ENCODE assay signal across 25 cellular contexts in genomic region chr3:195817578-195818135, GRCh38. TPM values are rescaled to one million over a fixed set of nuclear protein-coding genes. Genes with fewer than 3 reads are reported as not detected.
A peak's percentile ranks its signal among the peaks of the same experiment; 100 is the strongest.
DNase-seq lines count a peak whose midpoint lies in the region; ATAC-seq, FAIRE-seq and TF ChIP-seq lines count a peak whose summit lies in the region.
"Had no signal": no experiment of that assay in that cellular context is flagged by ENCODE, and none has a peak within 500 bp of the region (broad histone marks: within the 10 kb centered on the region; RNA-seq: fewer than 3 reads in every experiment).

No MANE protein-coding gene starts in this region.

- no peak for ATAC-seq in GM18909 (IDR thresholded peaks at IDR 0.05; ENCODE audit: poor library complexity, unreplicated experiment)
- ATAC-seq in GM21723 (IDR thresholded peaks at IDR 0.05; ENCODE audit: unreplicated experiment): no peak
- ATAC-seq: GM12878, Panc1 had no signal

- no peak for FAIRE-seq in kidney (lab: Jason Lieb, UNC)
- FAIRE-seq: GM12878, H54 had no signal

- H3K36me3 Mint-ChIP-seq in activated T-helper 1 cell treated with anti-CD3 and anti-CD28 coated beads, Interleukin-12 subunit alpha, Interleukin-12 subunit beta, Interleukin-2, Interleukin-4 antibody, amounts not matched to agents 30 ng/mL and 10 ng/mL and 1 ng/mL, durations not matched to agents 14 hours and 24 hours and 36 hours (ENCODE audit: low read depth): no peaks in the 10 kb centered on the region
- H3K36me3 Mint-ChIP-seq: CD4-positive, CD25-positive, alpha-beta regulatory T cell had no signal

- H3K9me3 Mint-ChIP-seq in activated T-helper 1 cell treated with anti-CD3 and anti-CD28 coated beads, Interleukin-12 subunit alpha, Interleukin-12 subunit beta, Interleukin-2, Interleukin-4 antibody, amounts not matched to agents 30 ng/mL and 10 ng/mL and 1 ng/mL, durations not matched to agents 14 hours and 24 hours and 36 hours: no peaks in the 10 kb centered on the region

- no peak overlapping the region for H3K4me3 ChIP-seq in kidney (ENCODE audit: low read length in 2 of 2)
- H3K4me3 ChIP-seq: GM12878 had no signal

- H3K9ac ChIP-seq in kidney (ENCODE audit: low read length in 2 of 2): no peak overlapping the region

- no peak for TF ChIP-seq CTCF in kidney (IDR thresholded peaks at IDR 0.05; ENCODE audit: borderline replicate concordance, extremely low read depth, insufficient read depth)

- DNase-seq in A172 (ENCODE audit: low spot score) (peak; percentile 38), Daoy (ENCODE audit: low read depth) (peak; percentile 40), kidney (peak; percentile 63), RPMI8226 (no peak), T1000 (lab: John Stamatoyannopoulos, UW) (no peak)
- no peak for DNase-seq in activated T-helper 1 cell treated with anti-CD3 and anti-CD28 coated beads, Interleukin-12 subunit alpha, Interleukin-12 subunit beta, Interleukin-2, Interleukin-4 antibody, amounts not matched to agents 30 ng/mL and 10 ng/mL and 1 ng/mL, durations not matched to agents 14 hours and 24 hours and 36 hours (ENCODE audit: low spot score)
- DNase-seq: COR-L47; DMS 273 treated with DMSO at 0.1 percent for 48 hours; DMS79 treated with DMSO at 0.1 percent for 48 hours; Karpas-422; NCI-H1694; NCI-H2081; NCI-H2171; NCI-H345; NCI-H524; NCI-H774; NK-92 treated with Interleukin-12 subunit alpha and Interleukin-12 subunit beta, amount 100 ng/mL, for 24 hours had no signal

- H3K4me1 ChIP-seq in kidney (ENCODE audit: control insufficient read depth in 1 of 2, insufficient read depth in 1 of 2, low read depth in 1 of 2, low read length in 2 of 2): no peaks in the 10 kb centered on the region

- H3K27me3 Mint-ChIP-seq in activated T-helper 1 cell treated with anti-CD3 and anti-CD28 coated beads, Interleukin-12 subunit alpha, Interleukin-12 subunit beta, Interleukin-2, Interleukin-4 antibody, amounts not matched to agents 30 ng/mL and 10 ng/mL and 1 ng/mL, durations not matched to agents 14 hours and 24 hours and 36 hours (ENCODE audit: insufficient read depth): peaks cover 4% of the 10 kb centered on the region
- H3K27me3 Mint-ChIP-seq: CD4-positive, CD25-positive, alpha-beta regulatory T cell had no signal

- no peak overlapping the region for H3K4me3 Mint-ChIP-seq in activated T-helper 1 cell treated with anti-CD3 and anti-CD28 coated beads, Interleukin-12 subunit alpha, Interleukin-12 subunit beta, Interleukin-2, Interleukin-4 antibody, amounts not matched to agents 30 ng/mL and 10 ng/mL and 1 ng/mL, durations not matched to agents 14 hours and 24 hours and 36 hours
- H3K4me3 Mint-ChIP-seq: CD4-positive, CD25-positive, alpha-beta regulatory T cell had no signal

- H3K27ac ChIP-seq in kidney (ENCODE audit: low read depth in 2 of 2, low read length in 2 of 2): no peak overlapping the region

- H3K4me1 Mint-ChIP-seq in activated T-helper 1 cell treated with anti-CD3 and anti-CD28 coated beads, Interleukin-12 subunit alpha, Interleukin-12 subunit beta, Interleukin-2, Interleukin-4 antibody, amounts not matched to agents 30 ng/mL and 10 ng/mL and 1 ng/mL, durations not matched to agents 14 hours and 24 hours and 36 hours (ENCODE audit: low read depth): no peaks in the 10 kb centered on the region
- H3K4me1 Mint-ChIP-seq: CD4-positive, CD25-positive, alpha-beta regulatory T cell had no signal

- no peaks in the 10 kb centered on the region for H3K9me3 ChIP-seq in kidney (ENCODE audit: control insufficient read depth in 1 of 2, low read length in 2 of 2)

- intact Hi-C loops in activated T-helper 1 cell treated with anti-CD3 and anti-CD28 coated beads, Interleukin-12 subunit alpha, Interleukin-12 subunit beta, Interleukin-2, Interleukin-4 antibody, amounts not matched to agents 30 ng/mL and 10 ng/mL and 1 ng/mL, durations not matched to agents 14 hours and 24 hours and 36 hours (cut with micrococcal nuclease): no loop called here
- intact Hi-C loops in kidney (cut with DNase I): no loop called here

- H3K36me3 ChIP-seq in kidney (ENCODE audit: control insufficient read depth in 1 of 2, insufficient read depth in 2 of 2, low read length in 2 of 2): no peaks in the 10 kb centered on the region

- H3K27ac Mint-ChIP-seq in activated T-helper 1 cell treated with anti-CD3 and anti-CD28 coated beads, Interleukin-12 subunit alpha, Interleukin-12 subunit beta, Interleukin-2, Interleukin-4 antibody, amounts not matched to agents 30 ng/mL and 10 ng/mL and 1 ng/mL, durations not matched to agents 14 hours and 24 hours and 36 hours: peak overlapping the region; percentile 44
- H3K27ac Mint-ChIP-seq: CD4-positive, CD25-positive, alpha-beta regulatory T cell had no signal

RNA-seq across cellular contexts. Expression of gene MUC4, which starts 5.9 kb away (rescaled TPM):
- not detected in 2 replicates for total RNA-seq in A172 (2014; rRNA removed; shearing (Covaris generic))
- not detected in 2 replicates for total RNA-seq in Daoy (2014; rRNA removed; shearing (Covaris generic))
- 1.6 and 2.4 TPM in 2 replicates for total RNA-seq in activated T-helper 1 cell treated with anti-CD3 and anti-CD28 coated beads, Interleukin-12 subunit alpha, Interleukin-12 subunit beta, Interleukin-2, Interleukin-4 antibody, amounts not matched to agents 30 ng/mL and 10 ng/mL and 1 ng/mL, durations not matched to agents 14 hours and 24 hours and 36 hours
- 0.19 TPM for total RNA-seq in kidney
- not detected for polyA plus RNA-seq in kidney (ENCODE audit: insufficient read depth, low read depth, low replicate concordance)
- total RNA-seq: CD4-positive, CD25-positive, alpha-beta regulatory T cell; MCF 10A had no signal
- polyA plus RNA-seq: BJ; CD4-positive, CD25-positive, alpha-beta regulatory T cell had no signal

Comparison
In these comparisons a context has a peak if more than half of its experiments do, and no peak if none do; other contexts are left out.
1. DNase-seq: peak in A172 (single experiment), Daoy (single experiment) and kidney (single experiment); none in activated T-helper 1 cell treated with anti-CD3 and anti-CD28 coated beads, Interleukin-12 subunit alpha, Interleukin-12 subunit beta, Interleukin-2, Interleukin-4 antibody, amounts not matched to agents 30 ng/mL and 10 ng/mL and 1 ng/mL, durations not matched to agents 14 hours and 24 hours and 36 hours (single experiment), RPMI8226 (single experiment) and T1000 (single experiment).